18 cellular contexts compared by ENCODE assay signal in the genomic region with DNA sequence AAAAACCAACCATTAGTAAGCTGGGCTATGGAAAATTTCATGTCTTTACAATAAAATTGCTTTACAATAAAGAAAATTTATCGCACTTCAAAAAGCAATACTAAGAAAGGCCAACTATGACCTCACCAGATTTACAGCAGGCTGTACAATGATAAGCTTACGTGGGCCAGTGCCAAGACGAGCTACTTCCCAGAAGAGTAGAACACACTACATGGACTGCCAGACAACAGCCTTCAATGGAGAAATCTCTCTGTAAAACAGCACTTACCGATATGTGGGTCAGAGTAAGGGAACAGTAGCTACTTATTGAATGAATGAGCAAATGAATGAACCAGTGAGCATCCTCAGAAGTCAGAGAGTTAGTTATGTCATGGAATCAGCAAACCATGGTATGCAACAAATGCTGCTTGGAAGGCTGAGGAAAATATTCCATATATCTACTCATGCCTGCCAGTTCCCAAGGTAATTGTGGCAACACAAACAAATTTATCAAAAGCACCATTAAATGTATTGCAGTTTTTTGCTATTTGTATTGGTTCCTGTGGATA.
DNase-seq lines count a peak whose midpoint lies in the region; ATAC-seq, FAIRE-seq and TF ChIP-seq lines count a peak whose summit lies in the region.
"Had no signal": no experiment of that assay in that cellular context is flagged by ENCODE, and none has a peak within 500 bp of the region (broad histone marks: within the 10 kb centered on the region; RNA-seq: fewer than 3 reads in every experiment).

No MANE protein-coding gene starts in this region.

- H3K9ac ChIP-seq in H1 (replicated peaks in 1 of 4; ENCODE audit: extremely low read depth in 1 of 4, low read depth in 3 of 4, low read length in 3 of 4) = no peak overlapping the region

- H2AK5ac ChIP-seq in H1 (ENCODE audit: low read depth, low read length) = no peak overlapping the region

- H3K14ac ChIP-seq in H1 (ENCODE audit: insufficient read length) = peak overlapping the region; percentile 70

- H4K20me1 ChIP-seq in H1 (replicated peaks in 1 of 2; ENCODE audit: control insufficient read depth in 1 of 2, insufficient read depth in 2 of 2, low read length in 2 of 2) = no peaks in the 10 kb centered on the region

- ATAC-seq in Right ventricle myocardium superior (ENCODE audit: poor library complexity) = peak; percentile 81
- ATAC-seq: naive thymus-derived CD8-positive, alpha-beta T cell had no signal

- TF ChIP-seq CTCF in right atrium auricular region (IDR thresholded peaks at IDR 0.05) (no peak), H1 (IDR thresholded peaks at IDR 0.05; ENCODE audit: control extremely low read depth in 1 of 3, insufficient read depth in 1 of 3, low read depth in 1 of 3, low read length in 3 of 3) (no peak)

- no peak overlapping the region for H4K5ac ChIP-seq in H1 (ENCODE audit: insufficient read length, low read depth, low read length)

- TF ChIP-seq POLR2A in H1 (IDR thresholded peaks at IDR 0.05; ENCODE audit: control extremely low read depth in 1 of 2, low read depth in 2 of 2, low read length in 2 of 2) (no peak), GM12891 (IDR thresholded peaks at IDR 0.05; ENCODE audit: low read depth, low read length) (no peak)

- H2BK120ac ChIP-seq in H1 (replicated peaks; ENCODE audit: low read depth, low read length) = no peak overlapping the region

- no peak overlapping the region for H2BK5ac ChIP-seq in H1 (ENCODE audit: low read depth, low read length)

- POLR2A ChIA-PET in H1 (lab: Charles Lee; ENCODE audit: partially characterized antibody) = no interaction called here

- H3K79me1 ChIP-seq in H1 (ENCODE audit: low read depth, low read length) = no peaks in the 10 kb centered on the region

- no peaks in the 10 kb centered on the region for H3K27me3 ChIP-seq in right atrium auricular region
- H3K27me3 ChIP-seq in H1 (replicated peaks in 1 of 4; ENCODE audit: control insufficient read depth in 3 of 4, extremely low read depth in 1 of 4, insufficient read depth in 3 of 4, low read length in 3 of 4) = no peaks in the 10 kb centered on the region
- H3K27me3 ChIP-seq: thyroid gland had no signal

- no peak overlapping the region for H2BK12ac ChIP-seq in H1 (ENCODE audit: low read depth, low read length)

- H3K4me1 ChIP-seq in right atrium auricular region = peaks cover 0 to 7% of the 10 kb centered on the region in 2 donors
- H3K4me1 ChIP-seq in H1 (replicated peaks in 1 of 4; ENCODE audit: control insufficient read depth in 3 of 4, insufficient read depth in 4 of 4, low read length in 3 of 4) = peaks cover 0 to 4% (median 0%) of the 10 kb centered on the region in 4 experiments; a peak in 2 of 7 replicates
- H3K4me1 ChIP-seq: thyroid gland had no signal

- no peak overlapping the region for H2BK15ac ChIP-seq in H1 (ENCODE audit: low read length)

- H3K18ac ChIP-seq in H1 (ENCODE audit: extremely low read depth, low read length) = no peak overlapping the region

- no peak overlapping the region for H4K91ac ChIP-seq in H1 (replicated peaks; ENCODE audit: insufficient read length, low read length)

- 93% methylated on average over 4 of the region's 4 CpGs; no CpG with 5 or more reads in 1 of the 2 experiments for WGBS in H1 (ENCODE audit: extremely low coverage in 1 of 2, insufficient coverage in 1 of 2, insufficient read length in 1 of 2, insufficient replicate concordance in 2 of 2, low coverage in 1 of 2, low lambda C conversion rate in 2 of 2, missing lambda C conversion rate in 1 of 2), 2 experiments

- intact Hi-C loops in Right ventricle myocardium superior (cut with DNase I) = no loop called here

- CTCF ChIA-PET in H1 (lab: Charles Lee; ENCODE audit: partially characterized antibody) = interaction anchor here (1.2 kb wide), 1 partner anchor 9 kb away, joined by 6 read pairs; no protein-coding TSS in a partner anchor

- no peak for TF ChIP-seq EP300 in H1 (IDR thresholded peaks at IDR 0.05; ENCODE audit: borderline replicate concordance in 1 of 2, low read depth in 2 of 2, low read length in 2 of 2)

- no peaks in the 10 kb centered on the region for H3K9me3 ChIP-seq in right atrium auricular region
- H3K9me3 ChIP-seq in H1 (ENCODE audit: insufficient read depth in 2 of 2, low read depth in 1 of 2, low read length in 1 of 2) = no peaks in the 10 kb centered on the region
- H3K9me3 ChIP-seq: thyroid gland had no signal

- H3K27ac ChIP-seq in right atrium auricular region (no peak overlapping the region), H1 (ENCODE audit: low read depth, low read length) (no peak overlapping the region)
- H3K27ac ChIP-seq: thyroid gland had no signal

- H3K4ac ChIP-seq in H1 (replicated peaks; ENCODE audit: insufficient read length, low read depth, low read length) = no peak overlapping the region

- no peak overlapping the region for H2BK20ac ChIP-seq in H1 (ENCODE audit: low read length)

- H3K4me2 ChIP-seq in H1 (ENCODE audit: insufficient read depth in 1 of 2, low read depth in 2 of 2, low read length in 2 of 2) = no peak overlapping the region

- FAIRE-seq in H1 (lab: Jason Lieb, UNC) = no peak
- FAIRE-seq in GM12891 (lab: Jason Lieb, UNC) = no peak

- H3K23ac ChIP-seq in H1 (ENCODE audit: insufficient read length) = no peak overlapping the region

- peak; percentile 62 for DNase-seq in Right ventricle myocardium superior
- no peak for DNase-seq in right atrium auricular region (ENCODE audit: low spot score)
- DNase-seq in H1 (ENCODE audit: low read depth in 1 of 2, low spot score in 2 of 2) = no peak
- peak; percentile 10 for DNase-seq in left kidney (ENCODE audit: low read depth, low spot score)
- no peak for DNase-seq in occipital lobe (lab: John Stamatoyannopoulos, UW)
- DNase-seq in NCI-H1048 (lab: John Stamatoyannopoulos, UW) = no peak
- DNase-seq in GM12891 (ENCODE audit: insufficient read length, low spot score) = no peak
- no peak for DNase-seq in activated T-cell treated with anti-CD3 and anti-CD28 coated beads for 4 hours
- DNase-seq: activated CD4-positive, alpha-beta T cell treated with anti-CD3 and anti-CD28 coated beads, Interleukin-2, amount 50 U/mL, for 1 hour; activated naive CD4-positive, alpha-beta T cell treated with Interleukin-2 at 50 U/mL for 16 hours; aorta; C1 segment of cervical spinal cord; mammary epithelial cell; naive thymus-derived CD8-positive, alpha-beta T cell; NCI-H1436 treated with DMSO at 0.1 percent for 48 hours; NCI-H2227 treated with DMSO at 0.1 percent for 48 hours; RPMI8226; thyroid gland had no signal

- TF ChIP-seq RAD21 in H1 (IDR thresholded peaks at IDR 0.05 in 1 of 2, conservative IDR thresholded peaks at IDR 0.05 in 1 of 2; ENCODE audit: low read depth in 2 of 2, low read length in 2 of 2) = no peak

- no peak overlapping the region for H3K56ac ChIP-seq in H1 (replicated peaks; ENCODE audit: insufficient read length, low read depth, low read length)

- H3K79me2 ChIP-seq in H1 (ENCODE audit: control insufficient read depth in 1 of 2, insufficient read depth in 2 of 2, low read length in 2 of 2) = no peaks in the 10 kb centered on the region

- H2AFZ ChIP-seq in H1 (ENCODE audit: low read length) = no peak overlapping the region

- H3K4me3 ChIP-seq in right atrium auricular region (no peak overlapping the region), H1 (ENCODE audit: extremely low read depth in 1 of 4, insufficient read depth in 2 of 4, low read depth in 3 of 4, low read length in 4 of 4) (no peak overlapping the region)
- H3K4me3 ChIP-seq: thyroid gland had no signal

- no peaks in the 10 kb centered on the region for H3K23me2 ChIP-seq in H1 (ENCODE audit: low read depth, low read length)

- H3K36me3 ChIP-seq in right atrium auricular region = no peaks in the 10 kb centered on the region
- no peaks in the 10 kb centered on the region for H3K36me3 ChIP-seq in H1 (ENCODE audit: control insufficient read depth in 2 of 4, insufficient read depth in 4 of 4, low read length in 3 of 4)
- H3K36me3 ChIP-seq: thyroid gland had no signal

- H4K8ac ChIP-seq in H1 (ENCODE audit: extremely low read depth, insufficient read depth, low read length) = no peak overlapping the region

TF ChIP-seq in H1, 55 proteins besides CTCF, POLR2A, EP300 and RAD21 (continues in another document):
- TF ChIP-seq HDAC6 (IDR thresholded peaks at IDR 0.05; ENCODE audit: low read depth, low read length) = no peak
- TF ChIP-seq CEBPB (IDR thresholded peaks at IDR 0.05; ENCODE audit: low read depth, low read length) = no peak
- no peak for TF ChIP-seq SIRT6 (IDR thresholded peaks at IDR 0.05; ENCODE audit: low read length)
- no peak for TF ChIP-seq FOSL1 (IDR thresholded peaks at IDR 0.05; ENCODE audit: insufficient read depth, low read depth, low read length)
- no peak for TF ChIP-seq SIN3A (conservative IDR thresholded peaks at IDR 0.05 in 1 of 2, IDR thresholded peaks at IDR 0.05 in 1 of 2; ENCODE audit: low read depth in 1 of 2, low read length in 2 of 2)
- no peak for TF ChIP-seq CHD2 (IDR thresholded peaks at IDR 0.05; ENCODE audit: low read length)
- no peak for TF ChIP-seq POU5F1 (IDR thresholded peaks at IDR 0.05; ENCODE audit: low read depth, low read length)
- no peak for TF ChIP-seq SIX5 (IDR thresholded peaks at IDR 0.05; ENCODE audit: low read depth, low read length)
- TF ChIP-seq, protein P1, sequence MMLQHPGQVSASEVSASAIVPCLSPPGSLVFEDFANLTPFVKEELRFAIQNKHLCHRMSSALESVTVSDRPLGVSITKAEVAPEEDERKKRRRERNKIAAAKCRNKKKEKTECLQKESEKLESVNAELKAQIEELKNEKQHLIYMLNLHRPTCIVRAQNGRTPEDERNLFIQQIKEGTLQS (IDR thresholded peaks at IDR 0.05; ENCODE audit: insufficient read depth, low read depth, low read length) = no peak
- TF ChIP-seq YY1 (IDR thresholded peaks at IDR 0.05; ENCODE audit: low read depth, low read length) = no peak

TF ChIP-seq in GM12891, 5 proteins besides CTCF, POLR2A, EP300 and RAD21:
- TF ChIP-seq TAF1 (IDR thresholded peaks at IDR 0.05; ENCODE audit: low read depth, low read length) = no peak
- TF ChIP-seq SPI1 (IDR thresholded peaks at IDR 0.05; ENCODE audit: low read depth, low read length) = no peak
- TF ChIP-seq POU2F2 (IDR thresholded peaks at IDR 0.05; ENCODE audit: low read depth, low read length) = no peak
- no peak for TF ChIP-seq POLR2AphosphoS5 (IDR thresholded peaks at IDR 0.05; ENCODE audit: low read depth, low read length)
- no peak for TF ChIP-seq PAX5 (IDR thresholded peaks at IDR 0.05; ENCODE audit: insufficient read depth, low read length, severe bottlenecking)

Comparison
In these comparisons a context has a peak if more than half of its experiments do, and no peak if none do; other contexts are left out.
1. DNase-seq: peak in Right ventricle myocardium superior (single experiment) and left kidney (single experiment); none in right atrium auricular region (single experiment), H1 (0 of 2), occipital lobe (single experiment), NCI-H1048 (single experiment), GM12891 (single experiment) and activated T-cell treated with anti-CD3 and anti-CD28 coated beads for 4 hours (single experiment).